Comparison of ENCODE assay signal across 8 cellular contexts in genomic region chr22:40177738-40178416, GRCh38. TPM values are rescaled to one million over a fixed set of nuclear protein-coding genes. Genes with fewer than 3 reads are reported as not detected.
DNase-seq lines count a peak whose midpoint lies in the region; FAIRE-seq and TF ChIP-seq lines count a peak whose summit lies in the region.

TNRC6B (plus strand) TSS chr22:40177925; CDS start chr22:40178136, 211 bp downstream.

- DNase-seq in HAP-1 (ENCODE audit: low spot score in 2 of 2) (peak; percentile 86 to 100), MM.1S (peak; percentile 98), SHP77 treated with DMSO at 0.1 percent for 48 hours (lab: John Stamatoyannopoulos, UW) (peak; percentile 96), frontal cortex (ENCODE audit: low spot score in 2 of 2) (peak; percentile 64 to 67), suprapubic skin (ENCODE audit: low spot score in 2 of 2) (peak in 1 of 2 donors; percentile 78)
- DNase-seq in activated naive CD4-positive, alpha-beta T cell treated with Interleukin-2 at 50 U/mL for 16 hours = peak; percentile 74

- no peaks in the 10 kb centered on the region; the same call in 1 of the 2 replicates for H4K20me1 ChIP-seq in MM.1S (ENCODE audit: insufficient read depth, low read length)

- peaks cover 56% of the 10 kb centered on the region for H3K79me2 ChIP-seq in MM.1S (ENCODE audit: low read length)

- TF ChIP-seq POLR2A in suprapubic skin (IDR thresholded peaks at IDR 0.05) = peak; percentile 60 to 83

- peak within 1 kb of the TSS; percentile 85 for H3K9ac ChIP-seq in MM.1S (ENCODE audit: low read length)

- peak within 1 kb of the TSS; percentile 93 for H3K4me2 ChIP-seq in MM.1S (ENCODE audit: low read depth, low read length)

- H3K4me3 ChIP-seq in HAP-1 = peak within 1 kb of the TSS; percentile 52
- peak within 1 kb of the TSS; percentile 76 for H3K4me3 ChIP-seq in MM.1S (ENCODE audit: low read length)
- H3K4me3 ChIP-seq in neuron (ENCODE audit: low read length) = peak within 1 kb of the TSS; percentile 97
- peak within 1 kb of the TSS; percentile 68 for H3K4me3 ChIP-seq in suprapubic skin

- no peak for TF ChIP-seq CTCF in MM.1S (IDR thresholded peaks at IDR 0.05; ENCODE audit: low read length)
- TF ChIP-seq CTCF in suprapubic skin (IDR thresholded peaks at IDR 0.05) = no peak

- in situ Hi-C loops in HAP-1 (cut with MboI; ENCODE audit: low sequenced_read_pairs) = no loop called here

- H3K9me3 ChIP-seq in HAP-1 (no peaks in the 10 kb centered on the region), MM.1S (replicated peaks; ENCODE audit: insufficient read depth, low read length) (no peaks in the 10 kb centered on the region), neuron (ENCODE audit: low read length) (no peaks in the 10 kb centered on the region), suprapubic skin (no peaks in the 10 kb centered on the region)

- H3K4me1 ChIP-seq in HAP-1 (peaks cover 42% of the 10 kb centered on the region), MM.1S (ENCODE audit: low read length) (peaks cover 11% of the 10 kb centered on the region; the same call in 1 of the 2 replicates), neuron (ENCODE audit: insufficient read depth, low read length) (peaks cover 45% of the 10 kb centered on the region), suprapubic skin (peaks cover 71% of the 10 kb centered on the region)

- peak within 1 kb of the TSS; percentile 48 for H2AFZ ChIP-seq in MM.1S (ENCODE audit: low read length)
- peak within 1 kb of the TSS; percentile 18 for H2AFZ ChIP-seq in neuron (ENCODE audit: low read depth, low read length)

- FAIRE-seq in G401.6 (lab: Jason Lieb, UNC) = peak; percentile 99
- FAIRE-seq in frontal cortex (lab: Jason Lieb, UNC) = peak; percentile 95

- TF ChIP-seq EP300 in suprapubic skin (IDR thresholded peaks at IDR 0.05) = no peak

- H3K36me3 ChIP-seq in HAP-1 (replicated peaks) (no peaks in the 10 kb centered on the region), MM.1S (replicated peaks; ENCODE audit: insufficient read depth, low read length) (no peaks in the 10 kb centered on the region), neuron (ENCODE audit: insufficient read depth, low read length) (no peaks in the 10 kb centered on the region), suprapubic skin (no peaks in the 10 kb centered on the region)

- under 1% methylated on average over 10 of the region's 10 CpGs for WGBS in suprapubic skin

- no peaks in the 10 kb centered on the region for H3K9me2 ChIP-seq in MM.1S (replicated peaks; ENCODE audit: insufficient read depth, low read length)

- H3K27me3 ChIP-seq in HAP-1 (ENCODE audit: low read depth) = no peaks in the 10 kb centered on the region
- no peaks in the 10 kb centered on the region for H3K27me3 ChIP-seq in MM.1S (replicated peaks; ENCODE audit: insufficient read depth, low read length)
- H3K27me3 ChIP-seq in neuron (ENCODE audit: insufficient read depth, low read length) = no peaks in the 10 kb centered on the region
- H3K27me3 ChIP-seq in suprapubic skin = no peaks in the 10 kb centered on the region

- peaks cover 29% of the 10 kb centered on the region for H3F3A ChIP-seq in MM.1S (ENCODE audit: insufficient read depth, low read length)

- H3K27ac ChIP-seq in MM.1S (ENCODE audit: low read length) (peak within 1 kb of the TSS; percentile 74; the same call in 1 of the 2 replicates), suprapubic skin (peak within 1 kb of the TSS; percentile 92)

RNA-seq across cellular contexts. Expression of gene TNRC6B, which starts in this region (rescaled TPM):
- total RNA-seq in frontal cortex = 29.3 TPM
- 100 to 1,000 TPM in 1 of 4 donors, 10 to 100 TPM in 3; 44.2 to 179 (median 55.5) TPM for total RNA-seq in suprapubic skin
